In genomic region chr3:194685050-194685722, GRCh38 we compare ENCODE assay signal across 8 cellular contexts. TPM values are rescaled to one million over a fixed set of nuclear protein-coding genes. Genes with fewer than 3 reads are reported as not detected.
A peak's percentile ranks its signal among the peaks of the same experiment; 100 is the strongest.
DNase-seq lines count a peak whose midpoint lies in the region; ATAC-seq and TF ChIP-seq lines count a peak whose summit lies in the region.

No MANE protein-coding gene starts in this region.

- H3K27ac Mint-ChIP-seq in activated CD4-positive, alpha-beta T cell treated with anti-CD3 and anti-CD28 coated beads for 36 hours, result peak overlapping the region; percentile 40

- peak; percentile 63 for ATAC-seq in activated CD4-positive, alpha-beta T cell treated with anti-CD3 and anti-CD28 coated beads for 36 hours
- ATAC-seq in HG03139 (IDR thresholded peaks at IDR 0.05; ENCODE audit: unreplicated experiment), result no peak

- H3K9me3 Mint-ChIP-seq in activated CD4-positive, alpha-beta T cell treated with anti-CD3 and anti-CD28 coated beads for 36 hours (ENCODE audit: low read depth), result no peaks in the 10 kb centered on the region

- peaks cover 59% of the 10 kb centered on the region for H3K4me1 Mint-ChIP-seq in activated CD4-positive, alpha-beta T cell treated with anti-CD3 and anti-CD28 coated beads for 36 hours

- CTCF ChIA-PET in activated CD4-positive, alpha-beta T cell treated with anti-CD3 and anti-CD28 coated beads for 36 hours (lab: Charles Lee), result interaction anchor here (1.0 to 9.1 kb wide), 3 partner anchors 8 to 276 kb away, joined by 3 to 156 read pairs (median 3); partner anchors contain the start of gene LSG1

- peaks cover 41% of the 10 kb centered on the region for H3K27me3 Mint-ChIP-seq in activated CD4-positive, alpha-beta T cell treated with anti-CD3 and anti-CD28 coated beads for 36 hours

- DNase-seq in activated CD4-positive, alpha-beta T cell treated with anti-CD3 and anti-CD28 coated beads for 36 hours, result no peak
- no peak for DNase-seq in activated CD4-positive, alpha-beta T cell treated with anti-CD3 and anti-CD28 coated beads, Interleukin-2, amount 50 U/mL, for 48 hours
- DNase-seq in NB4 (ENCODE audit: low read depth) (no peak), fibroblast of mammary gland (ENCODE audit: low read depth) (no peak), HK-2 (ENCODE audit: unreplicated experiment) (no peak), GM20000 (ENCODE audit: low spot score) (no peak)
- peak; percentile 79 for DNase-seq in stimulated activated naive CD4-positive, alpha-beta T cell treated with Interleukin-2 at 50 U/mL for 16 hours (lab: John Stamatoyannopoulos, UW)

- intact Hi-C loops in activated CD4-positive, alpha-beta T cell treated with anti-CD3 and anti-CD28 coated beads for 36 hours (cut with DNase I, micrococcal nuclease), result loop anchor here (1.0 to 10.0 kb wide), 9 partner anchors 10 to 857 kb away; partner anchors contain the start of genes ACAP2 (in 1 of the 2) and PPP1R2 (in 1 of the 2)

- H3K4me3 ChIP-seq in NB4 (ENCODE audit: low read depth, low read length), result peak overlapping the region; percentile 13
- peak overlapping the region; percentile 61 for H3K4me3 ChIP-seq in fibroblast of mammary gland (ENCODE audit: control insufficient read depth, low read depth, low read length)

- no peak for TF ChIP-seq CTCF in NB4 (IDR thresholded peaks at IDR 0.05; ENCODE audit: low read depth, low read length)
- no peak for TF ChIP-seq CTCF in fibroblast of mammary gland (conservative IDR thresholded peaks at IDR 0.05; ENCODE audit: control insufficient read depth, insufficient read depth, low read depth, low read length)
- no peak for TF ChIP-seq CTCF in GM20000 (IDR thresholded peaks at IDR 0.05; ENCODE audit: extremely low read depth, missing control alignments)

- H3K36me3 Mint-ChIP-seq in activated CD4-positive, alpha-beta T cell treated with anti-CD3 and anti-CD28 coated beads for 36 hours (ENCODE audit: low read depth), result peaks cover 2% of the 10 kb centered on the region

- H3K4me3 Mint-ChIP-seq in activated CD4-positive, alpha-beta T cell treated with anti-CD3 and anti-CD28 coated beads for 36 hours, result peak overlapping the region; percentile 78

- POLR2A ChIA-PET in activated CD4-positive, alpha-beta T cell treated with anti-CD3 and anti-CD28 coated beads for 36 hours (lab: Charles Lee), result interaction anchor here (0.8 to 1.2 kb wide), 2 partner anchors 13 to 585 kb away, joined by 3 to 7 read pairs; partner anchors contain the start of gene XXYLT1

- no peak for TF ChIP-seq POLR2A in NB4 (IDR thresholded peaks at IDR 0.05; ENCODE audit: extremely low read depth, insufficient read length)

RNA-seq across cellular contexts. Expression of gene FAM43A, which starts 0.5 kb away (rescaled TPM):
- total RNA-seq in activated CD4-positive, alpha-beta T cell treated with anti-CD3 and anti-CD28 coated beads for 36 hours, result 1 to 10 TPM; 5.0 to 5.1 TPM

RNA-seq across cellular contexts. Expression of gene LSG1, which starts 13.2 kb away (rescaled TPM):
- total RNA-seq in activated CD4-positive, alpha-beta T cell treated with anti-CD3 and anti-CD28 coated beads for 36 hours, result 10 to 100 TPM; 41.4 to 43.9 TPM

RNA-seq across cellular contexts. Expression of gene TMEM44, which starts 52.0 kb away (rescaled TPM):
- total RNA-seq in activated CD4-positive, alpha-beta T cell treated with anti-CD3 and anti-CD28 coated beads for 36 hours, result 1 to 10 TPM; 3.7 to 4.7 TPM
